Comparison of ENCODE assay signal across 8 cellular contexts in genomic region chr1:111603979-111604378, GRCh38. TPM values are rescaled to one million over a fixed set of nuclear protein-coding genes. Genes with fewer than 3 reads are reported as not detected.
DNase-seq lines count a peak whose midpoint lies in the region; ATAC-seq and TF ChIP-seq lines count a peak whose summit lies in the region.

No MANE protein-coding gene starts in this region.

- peak; percentile 34 to 56 (median 52) for DNase-seq in activated CD4-positive, CD25-positive, alpha-beta regulatory T cell (lab: John Stamatoyannopoulos, UW)
- peak; percentile 55 to 69 for DNase-seq in erythroblast (lab: John Stamatoyannopoulos, UW)
- DNase-seq in stimulated activated CD8-positive, alpha-beta memory T cell treated with anti-CD3 and anti-CD28 coated beads, Interleukin-7, amount 100 ng/mL, for 4 hours (ENCODE audit: low read depth in 2 of 2) = peak; percentile 65 to 66
- DNase-seq in omental fat pad (ENCODE audit: low spot score) = no peak
- no peak for DNase-seq in NCI-H748 (lab: John Stamatoyannopoulos, UW; ENCODE audit: unreplicated experiment)
- no peak for DNase-seq in NCI-H226
- no peak for DNase-seq in HFFc6

- H3K4me1 Mint-ChIP-seq in HFFc6 (ENCODE audit: low read depth) = peaks cover 44% of the 10 kb centered on the region

- H3K27me3 Mint-ChIP-seq in HFFc6 (ENCODE audit: insufficient read depth) = peaks cover 2% of the 10 kb centered on the region; the same call in 1 of the 2 replicates

- TF ChIP-seq CTCF in omental fat pad (IDR thresholded peaks at IDR 0.05) (no peak), HFFc6 (IDR thresholded peaks at IDR 0.05) (no peak)

- TF ChIP-seq POLR2A in erythroblast (IDR thresholded peaks at IDR 0.05; ENCODE audit: low read length) = no peak

- H3K9me3 Mint-ChIP-seq in HFFc6 = no peaks in the 10 kb centered on the region

- H3K4me3 Mint-ChIP-seq in HFFc6 = no peak overlapping the region

- no peaks in the 10 kb centered on the region for H3K36me3 Mint-ChIP-seq in HFFc6 (ENCODE audit: low read depth)

- H3K27ac Mint-ChIP-seq in HFFc6 = no peak overlapping the region

- ATAC-seq in GM21786 (IDR thresholded peaks at IDR 0.05; ENCODE audit: unreplicated experiment) = peak; percentile 29
- ATAC-seq in omental fat pad (ENCODE audit: low FRiP score) = no peak

RNA-seq across cellular contexts. Expression of gene RAP1A, which starts 15.6 kb away (rescaled TPM):
- 10 to 100 TPM; 49.3 to 82.6 (median 70.8) TPM for total RNA-seq in omental fat pad
- total RNA-seq in HFFc6 (2021; fragmentation: NEBNext Ultra II Directional; extraction: Animal tissue kit (Norgen Biotek cat#: 25700)) = 10 to 100 TPM; 75.7 to 82.9 (median 80.3) TPM

Comparison
In these comparisons a context has a peak if more than half of its experiments do, and no peak if none do; other contexts are left out.
1. DNase-seq: peak in activated CD4-positive, CD25-positive, alpha-beta regulatory T cell (4 of 4), erythroblast (2 of 2) and stimulated activated CD8-positive, alpha-beta memory T cell treated with anti-CD3 and anti-CD28 coated beads, Interleukin-7, amount 100 ng/mL, for 4 hours (2 of 2); none in omental fat pad (single experiment), NCI-H748 (single experiment), NCI-H226 (single experiment) and HFFc6 (single experiment).